18 cellular contexts compared by ENCODE assay signal in the genomic region with DNA sequence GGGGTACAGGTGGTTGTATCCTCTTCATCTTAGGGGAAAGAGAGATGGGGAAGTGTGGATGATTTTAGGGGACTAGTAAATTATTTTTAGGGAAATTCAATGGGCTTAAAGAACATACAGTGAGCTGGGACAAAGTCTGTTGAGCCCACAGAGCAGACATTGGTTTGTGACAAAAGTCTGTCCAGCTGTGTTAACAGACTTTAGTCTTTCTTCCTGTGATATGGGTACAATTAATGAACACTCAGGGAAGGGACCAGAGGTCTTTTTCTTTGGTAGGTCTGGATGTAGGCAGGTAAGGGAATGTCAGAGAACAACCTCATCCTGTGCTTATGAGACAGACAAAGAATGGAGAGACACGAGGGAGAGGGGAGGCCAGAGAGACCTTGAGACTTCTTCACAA. TPM values are rescaled to one million over a fixed set of nuclear protein-coding genes. Genes with fewer than 3 reads are reported as not detected.
DNase-seq lines count a peak whose midpoint lies in the region; ATAC-seq, FAIRE-seq and TF ChIP-seq lines count a peak whose summit lies in the region.
"Had no signal": no experiment of that assay in that cellular context is flagged by ENCODE, and none has a peak within 500 bp of the region (broad histone marks: within the 10 kb centered on the region; RNA-seq: fewer than 3 reads in every experiment).

No MANE protein-coding gene starts in this region.

- H2AK5ac ChIP-seq in H1 (ENCODE audit: low read depth, low read length) = no peak overlapping the region

- DNase-seq in GM23338 (ENCODE audit: low spot score) = no peak
- DNase-seq in H1 (ENCODE audit: low read depth in 1 of 2, low spot score in 2 of 2) = no peak
- DNase-seq in nephron progenitor cell = no peak
- no peak for DNase-seq in activated naive CD8-positive, alpha-beta T cell treated with anti-CD3 and anti-CD28 coated beads for 36 hours
- DNase-seq in Right ventricle myocardium inferior (ENCODE audit: missing footprints) = no peak
- no peak for DNase-seq in MCF 10A (ENCODE audit: unreplicated experiment)
- DNase-seq in transverse colon = no peak
- DNase-seq: 8988T; Calu3; CD4-positive, CD25-positive, alpha-beta regulatory T cell; DMS 273 treated with DMSO at 0.1 percent for 48 hours; DMS79; GDM1; H7 had no signal

- no peak overlapping the region for H2BK5ac ChIP-seq in H1 (ENCODE audit: low read depth, low read length)

- H2AFZ ChIP-seq in GM23338 (peak overlapping the region; percentile 74; the same call in 1 of the 2 replicates), H1 (ENCODE audit: low read length) (peak overlapping the region; percentile 100)

- no peak overlapping the region for H3K4ac ChIP-seq in H1 (replicated peaks; ENCODE audit: insufficient read length, low read depth, low read length)

- ATAC-seq in GM23338 (peak; percentile 15), Right ventricle myocardium inferior (no peak)

- H3K27ac Mint-ChIP-seq in GM23338 = peak overlapping the region; percentile 36; the same call in 1 of the 2 replicates
- peak overlapping the region; percentile 16 for H3K27ac Mint-ChIP-seq in nephron progenitor cell
- no peak overlapping the region for H3K27ac Mint-ChIP-seq in activated naive CD8-positive, alpha-beta T cell treated with anti-CD3 and anti-CD28 coated beads for 36 hours
- H3K27ac Mint-ChIP-seq in MCF 10A (ENCODE audit: low read depth, unreplicated experiment) = no peak overlapping the region

- no peak overlapping the region for H3K23ac ChIP-seq in H1 (ENCODE audit: insufficient read length)

- no peak overlapping the region for H3K9ac ChIP-seq in H1 (replicated peaks in 1 of 4; ENCODE audit: extremely low read depth in 1 of 4, low read depth in 3 of 4, low read length in 3 of 4)
- H3K9ac ChIP-seq: BLaER1 treated with 17β-estradiol and CSF1 and Interleukin-3, amounts not matched to agents 10 nM and 100 nM had no signal

- H3K9me3 Mint-ChIP-seq in GM23338 = no peaks in the 10 kb centered on the region
- H3K9me3 Mint-ChIP-seq in nephron progenitor cell = no peaks in the 10 kb centered on the region
- no peaks in the 10 kb centered on the region for H3K9me3 Mint-ChIP-seq in activated naive CD8-positive, alpha-beta T cell treated with anti-CD3 and anti-CD28 coated beads for 36 hours
- H3K9me3 Mint-ChIP-seq in MCF 10A (ENCODE audit: unreplicated experiment) = no peaks in the 10 kb centered on the region
- H3K9me3 Mint-ChIP-seq: CD4-positive, CD25-positive, alpha-beta regulatory T cell had no signal

- H3K23me2 ChIP-seq in H1 (ENCODE audit: low read depth, low read length) = no peaks in the 10 kb centered on the region

- no peak overlapping the region for H2BK20ac ChIP-seq in H1 (ENCODE audit: low read length)

- H3K56ac ChIP-seq in H1 (replicated peaks; ENCODE audit: insufficient read length, low read depth, low read length) = no peak overlapping the region

- POLR2A ChIA-PET in H1 (lab: Charles Lee; ENCODE audit: partially characterized antibody) = no interaction called here
- POLR2A ChIA-PET in MCF 10A (lab: Yijun Ruan, JAX) = interaction anchor here (0.8 kb wide), 1 partner anchor 97 kb away, joined by 3 read pairs; a partner anchor contains a TSS

- intact Hi-C loops in Right ventricle myocardium inferior (cut with DNase I) = no loop called here
- intact Hi-C loops in MCF 10A (cut with micrococcal nuclease) = no loop called here
- intact Hi-C loops in transverse colon (cut with DNase I; ENCODE audit: low total_unique reads) = no loop called here

- H3K27me3 ChIP-seq in GM23338 (ENCODE audit: insufficient read depth) (0 out of 2 replicates have a peak, but pooled peaks cover 5% of the 10 kb centered on the region), H1 (replicated peaks in 1 of 4; ENCODE audit: control insufficient read depth in 3 of 4, extremely low read depth in 1 of 4, insufficient read depth in 3 of 4, low read length in 3 of 4) (peaks cover 0 to 4% (median 0%) of the 10 kb centered on the region in 4 experiments; a peak in 2 of 7 replicates), transverse colon (peaks cover 6% of the 10 kb centered on the region)
- H3K27me3 ChIP-seq: BLaER1 treated with 17β-estradiol and CSF1 and Interleukin-3, amounts not matched to agents 10 nM and 100 nM had no signal

- no peak overlapping the region for H4K5ac ChIP-seq in H1 (ENCODE audit: insufficient read length, low read depth, low read length)

- H3K36me3 ChIP-seq in GM23338 (ENCODE audit: insufficient read depth) (no peaks in the 10 kb centered on the region), H1 (ENCODE audit: control insufficient read depth in 2 of 4, insufficient read depth in 4 of 4, low read length in 3 of 4) (no peaks in the 10 kb centered on the region), transverse colon (no peaks in the 10 kb centered on the region)
- H3K36me3 ChIP-seq: BLaER1 treated with 17β-estradiol and CSF1 and Interleukin-3, amounts not matched to agents 10 nM and 100 nM had no signal

- no peaks in the 10 kb centered on the region for H3K79me1 ChIP-seq in H1 (ENCODE audit: low read depth, low read length)

- BruUV-seq in MCF 10A (replicated peaks; lab: Mats Ljungman, UMichigan) = no TSS peak

- H4K91ac ChIP-seq in H1 (replicated peaks; ENCODE audit: insufficient read length, low read length) = no peak overlapping the region

- no peak overlapping the region for H4K8ac ChIP-seq in H1 (ENCODE audit: extremely low read depth, insufficient read depth, low read length)

- H2BK120ac ChIP-seq in H1 (replicated peaks; ENCODE audit: low read depth, low read length) = no peak overlapping the region

- no peak overlapping the region for H2BK12ac ChIP-seq in H1 (ENCODE audit: low read depth, low read length)

- H2BK15ac ChIP-seq in H1 (ENCODE audit: low read length) = no peak overlapping the region

- no peak for FAIRE-seq in H1 (lab: Jason Lieb, UNC)
- FAIRE-seq: GM12892 had no signal

- H3K18ac ChIP-seq in H1 (ENCODE audit: extremely low read depth, low read length) = peak overlapping the region; percentile 6; the same call in 1 of the 2 replicates

- H3K4me1 Mint-ChIP-seq in GM23338 (peaks cover 41% of the 10 kb centered on the region), nephron progenitor cell (peaks cover 39% of the 10 kb centered on the region), MCF 10A (ENCODE audit: insufficient read depth, unreplicated experiment) (peaks cover 20% of the 10 kb centered on the region)
- peaks cover 10% of the 10 kb centered on the region for H3K4me1 Mint-ChIP-seq in activated naive CD8-positive, alpha-beta T cell treated with anti-CD3 and anti-CD28 coated beads for 36 hours

- no peaks in the 10 kb centered on the region for H3K36me3 Mint-ChIP-seq in GM23338 (ENCODE audit: low read depth)
- no peaks in the 10 kb centered on the region for H3K36me3 Mint-ChIP-seq in nephron progenitor cell (ENCODE audit: low read depth)
- H3K36me3 Mint-ChIP-seq in activated naive CD8-positive, alpha-beta T cell treated with anti-CD3 and anti-CD28 coated beads for 36 hours = no peaks in the 10 kb centered on the region
- H3K36me3 Mint-ChIP-seq in MCF 10A (ENCODE audit: insufficient read depth, unreplicated experiment) = no peaks in the 10 kb centered on the region
- H3K36me3 Mint-ChIP-seq: CD4-positive, CD25-positive, alpha-beta regulatory T cell; IgD-negative memory B cell had no signal

- no peak overlapping the region for H3K14ac ChIP-seq in H1 (ENCODE audit: insufficient read length)

- 50% methylated on average over 1 of the region's 1 CpG; no CpG with 5 or more reads in 1 of the 2 experiments for WGBS in H1 (ENCODE audit: extremely low coverage in 1 of 2, insufficient coverage in 1 of 2, insufficient read length in 1 of 2, insufficient replicate concordance in 2 of 2, low coverage in 1 of 2, low lambda C conversion rate in 2 of 2, missing lambda C conversion rate in 1 of 2), 2 experiments
- WGBS in transverse colon (ENCODE audit: low coverage in 1 of 2), 2 donors = 63% methylated on average over 1 of the region's 1 CpG; no CpG with 5 or more reads in 1 of the 2 donors

- H3K4me3 ChIP-seq in GM23338 = peak overlapping the region; percentile 14; the same call in 1 of the 2 replicates
- peak overlapping the region in 1 of 4 experiments; percentile 38; a peak in 1 of 8 replicates for H3K4me3 ChIP-seq in H1 (ENCODE audit: extremely low read depth in 1 of 4, insufficient read depth in 2 of 4, low read depth in 3 of 4, low read length in 4 of 4)
- no peak overlapping the region for H3K4me3 ChIP-seq in transverse colon
- H3K4me3 ChIP-seq: BLaER1 treated with 17β-estradiol and CSF1 and Interleukin-3, amounts not matched to agents 10 nM and 100 nM had no signal

- H3K9me2 ChIP-seq in GM23338 (ENCODE audit: insufficient read depth) = no peaks in the 10 kb centered on the region

- H3K9me3 ChIP-seq in H1 (ENCODE audit: insufficient read depth in 2 of 2, low read depth in 1 of 2, low read length in 1 of 2) = no peaks in the 10 kb centered on the region
- no peaks in the 10 kb centered on the region for H3K9me3 ChIP-seq in transverse colon
- H3K9me3 ChIP-seq: BLaER1 treated with 17β-estradiol and CSF1 and Interleukin-3, amounts not matched to agents 10 nM and 100 nM had no signal

- TF ChIP-seq POLR2A in H1 (IDR thresholded peaks at IDR 0.05; ENCODE audit: control extremely low read depth in 1 of 2, low read depth in 2 of 2, low read length in 2 of 2) (no peak), transverse colon (IDR thresholded peaks at IDR 0.05) (no peak)

- H3K79me2 ChIP-seq in GM23338 (replicated peaks; ENCODE audit: insufficient read depth) (no peaks in the 10 kb centered on the region), H1 (ENCODE audit: control insufficient read depth in 1 of 2, insufficient read depth in 2 of 2, low read length in 2 of 2) (no peaks in the 10 kb centered on the region)

- TF ChIP-seq EP300 in H1 (IDR thresholded peaks at IDR 0.05; ENCODE audit: borderline replicate concordance in 1 of 2, low read depth in 2 of 2, low read length in 2 of 2) (no peak), transverse colon (IDR thresholded peaks at IDR 0.05; ENCODE audit: low read depth) (no peak)

- H3F3A ChIP-seq in GM23338 (replicated peaks; ENCODE audit: low read depth) = no peaks in the 10 kb centered on the region

- TF ChIP-seq RAD21 in H1 (IDR thresholded peaks at IDR 0.05 in 1 of 2, conservative IDR thresholded peaks at IDR 0.05 in 1 of 2; ENCODE audit: low read depth in 2 of 2, low read length in 2 of 2) = no peak

- CTCF ChIA-PET in H1 (lab: Charles Lee; ENCODE audit: partially characterized antibody) = interaction anchor here (1.6 to 2.7 kb wide), 2 partner anchors 10 to 32 kb away, joined by 4 to 11 read pairs; no protein-coding TSS in a partner anchor
- CTCF ChIA-PET in MCF 10A (lab: Yijun Ruan, JAX) = interaction anchor here (0.8 to 1.1 kb wide), 2 partner anchors 12 to 61 kb away, joined by 3 to 4 read pairs; no protein-coding TSS in a partner anchor

- TF ChIP-seq CTCF in GM23338 (conservative IDR thresholded peaks at IDR 0.05; ENCODE audit: low read depth in 2 of 2) (no peak), H1 (IDR thresholded peaks at IDR 0.05; ENCODE audit: control extremely low read depth in 1 of 3, insufficient read depth in 1 of 3, low read depth in 1 of 3, low read length in 3 of 3) (no peak), nephron progenitor cell (IDR thresholded peaks at IDR 0.05) (no peak), MCF 10A (IDR thresholded peaks at IDR 0.05; ENCODE audit: unreplicated experiment) (no peak), transverse colon (IDR thresholded peaks at IDR 0.05) (no peak)

- no peaks in the 10 kb centered on the region for H4K20me1 ChIP-seq in GM23338 (replicated peaks; ENCODE audit: insufficient read depth)
- no peaks in the 10 kb centered on the region for H4K20me1 ChIP-seq in H1 (replicated peaks in 1 of 2; ENCODE audit: control insufficient read depth in 1 of 2, insufficient read depth in 2 of 2, low read length in 2 of 2)
- H4K20me1 ChIP-seq: BLaER1 treated with 17β-estradiol and CSF1 and Interleukin-3, amounts not matched to agents 10 nM and 100 nM had no signal

- H3K4me1 ChIP-seq in GM23338 (ENCODE audit: insufficient read depth) (peaks cover 37% of the 10 kb centered on the region), H1 (replicated peaks in 1 of 4; ENCODE audit: control insufficient read depth in 3 of 4, insufficient read depth in 4 of 4, low read length in 3 of 4) (peaks cover 4 to 9% (median 6%) of the 10 kb centered on the region in 4 experiments; a peak in 6 of 7 replicates), transverse colon (peaks cover 0 to 5% (median 2%) of the 10 kb centered on the region in 4 donors)

- H3K27ac ChIP-seq in GM23338 (ENCODE audit: low read depth) = no peak overlapping the region
- H3K27ac ChIP-seq in angular gyrus (ENCODE audit: low read depth, low read length) = peak overlapping the region; percentile 88
- H3K27ac ChIP-seq in H1 (ENCODE audit: low read depth, low read length) = no peak overlapping the region
- no peak overlapping the region for H3K27ac ChIP-seq in transverse colon
- H3K27ac ChIP-seq: BLaER1 treated with 17β-estradiol and CSF1 and Interleukin-3, amounts not matched to agents 10 nM and 100 nM had no signal

- H3K4me3 Mint-ChIP-seq in GM23338 (peak overlapping the region; percentile 33; the same call in 1 of the 3 replicates), nephron progenitor cell (no peak overlapping the region), MCF 10A (ENCODE audit: unreplicated experiment) (no peak overlapping the region)
- no peak overlapping the region for H3K4me3 Mint-ChIP-seq in activated naive CD8-positive, alpha-beta T cell treated with anti-CD3 and anti-CD28 coated beads for 36 hours
- H3K4me3 Mint-ChIP-seq: CD4-positive, CD25-positive, alpha-beta regulatory T cell; IgD-negative memory B cell had no signal

- H3K27me3 Mint-ChIP-seq in GM23338 (ENCODE audit: insufficient read depth, low read depth, poor library complexity) (peaks cover 4% of the 10 kb centered on the region), nephron progenitor cell (ENCODE audit: low read depth, poor library complexity) (peaks cover 24% of the 10 kb centered on the region), MCF 10A (ENCODE audit: insufficient read depth, unreplicated experiment) (no peaks in the 10 kb centered on the region)
- H3K27me3 Mint-ChIP-seq in activated naive CD8-positive, alpha-beta T cell treated with anti-CD3 and anti-CD28 coated beads for 36 hours = peaks cover 12% of the 10 kb centered on the region

- H3K4me2 ChIP-seq in GM23338 (peak overlapping the region; percentile 39), H1 (ENCODE audit: insufficient read depth in 1 of 2, low read depth in 2 of 2, low read length in 2 of 2) (peak overlapping the region; percentile 59 to 60; a peak in 3 of 4 replicates)
- H3K4me2 ChIP-seq: BLaER1 treated with 17β-estradiol and CSF1 and Interleukin-3, amounts not matched to agents 10 nM and 100 nM had no signal

- in situ Hi-C loops in transverse colon (cut with MboI; ENCODE audit: low pct_ligation_motif_present in 1 of 4, low pct_unique_long_range_greater_than_20kb in 1 of 4, low sequenced_read_pairs in 3 of 4) = no loop called here

RNA-seq across cellular contexts. Expression of a gene that starts 2.0 kb away (rescaled TPM):
- total RNA-seq in GM23338 (2014; rRNA removed; shearing (Covaris generic)) = not detected in 2 replicates
- polyA plus RNA-seq in GM23338 (2016; fragmentation: Nextera tagmentation; extraction: Ambion mirVana) (not detected in 2 replicates), H1 (2011; rRNA removed) (not detected in 2 replicates)
- not detected in 2 replicates for total RNA-seq in H1 (2021; fragmentation: NEBNext Ultra II Directional; extraction: Animal tissue kit (Norgen Biotek cat#: 25700))
- polyA plus RNA-seq in H1 (2011; cell fraction: cytosol; rRNA removed) = not detected
- polyA plus RNA-seq in H1 (2011; cell fraction: nucleus; rRNA removed) = not detected
- polyA plus RNA-seq in H1 (2012, experiment 1 of 2) = not detected in 4 replicates
- not detected for polyA plus RNA-seq in H1 (2012, experiment 2 of 2)
- not detected for polyA plus RNA-seq in H1 (2013, experiment 1 of 2)
- not detected for polyA plus RNA-seq in H1 (2013, experiment 2 of 2)
- polyA minus RNA-seq in H1 (2011; rRNA and poly(A)+ RNA removed) = not detected in 2 replicates
- polyA minus RNA-seq in H1 (2011; cell fraction: cytosol; rRNA and poly(A)+ RNA removed) = not detected
- polyA minus RNA-seq in H1 (2011; cell fraction: nucleus; rRNA and poly(A)+ RNA removed) = not detected
- total RNA-seq in activated naive CD8-positive, alpha-beta T cell treated with anti-CD3 and anti-CD28 coated beads for 36 hours = not detected
- total RNA-seq in Right ventricle myocardium inferior (not detected), MCF 10A (2022) (not detected in 2 replicates), transverse colon (not detected)
- total RNA-seq: Calu3; CD4-positive, CD25-positive, alpha-beta regulatory T cell; H7 had no signal
- polyA plus RNA-seq: CD4-positive, CD25-positive, alpha-beta regulatory T cell; IgD-negative memory B cell had no signal

RNA-seq across cellular contexts. Expression of a gene that starts 5.1 kb away (rescaled TPM):
- total RNA-seq in GM23338 (2014; rRNA removed; shearing (Covaris generic)) = 26.3 and 31.5 TPM in 2 replicates
- polyA plus RNA-seq in GM23338 (2016; fragmentation: Nextera tagmentation; extraction: Ambion mirVana) (40.9 and 42.7 TPM in 2 replicates), H1 (2011; rRNA removed) (34.9 and 35.9 TPM in 2 replicates)
- total RNA-seq in H1 (2021; fragmentation: NEBNext Ultra II Directional; extraction: Animal tissue kit (Norgen Biotek cat#: 25700)) = 33.6 and 33.8 TPM in 2 replicates
- 45.4 TPM for polyA plus RNA-seq in H1 (2011; cell fraction: cytosol; rRNA removed)
- polyA plus RNA-seq in H1 (2011; cell fraction: nucleus; rRNA removed) = 21.4 TPM
- 32.1 to 37.5 TPM (median 35.9 TPM) in 4 replicates for polyA plus RNA-seq in H1 (2012, experiment 1 of 2)
- 20.3 TPM for polyA plus RNA-seq in H1 (2012, experiment 2 of 2)
- polyA plus RNA-seq in H1 (2013, experiment 1 of 2) = 22.5 TPM
- 23.4 TPM for polyA plus RNA-seq in H1 (2013, experiment 2 of 2)
- polyA minus RNA-seq in H1 (2011; rRNA and poly(A)+ RNA removed) = 26.6 and 31.9 TPM in 2 replicates
- polyA minus RNA-seq in H1 (2011; cell fraction: cytosol; rRNA and poly(A)+ RNA removed) = 14.2 TPM
- polyA minus RNA-seq in H1 (2011; cell fraction: nucleus; rRNA and poly(A)+ RNA removed) = 23.1 TPM
- 10 to 100 TPM; 56.5 to 57.9 TPM for total RNA-seq in activated naive CD8-positive, alpha-beta T cell treated with anti-CD3 and anti-CD28 coated beads for 36 hours
- total RNA-seq in Right ventricle myocardium inferior (53.7 TPM), MCF 10A (2022) (35.2 and 39.2 TPM in 2 replicates), transverse colon (10 to 100 TPM in 3 of 4 donors, not detected in 1; 11.4 to 32.4 (median 13.0) TPM)

Comparison
In these comparisons a context has a peak if more than half of its experiments do, and no peak if none do; other contexts are left out.
1. H3K27ac Mint-ChIP-seq: peak in GM23338 (single experiment) and nephron progenitor cell (single experiment); none in activated naive CD8-positive, alpha-beta T cell treated with anti-CD3 and anti-CD28 coated beads for 36 hours (single experiment) and MCF 10A (single experiment).